ENCODE assay signal across 8 cellular contexts in genomic region chr12:76348079-76348901, GRCh38. TPM values are rescaled to one million over a fixed set of nuclear protein-coding genes. Genes with fewer than 3 reads are reported as not detected.
DNase-seq lines count a peak whose midpoint lies in the region; ATAC-seq and TF ChIP-seq lines count a peak whose summit lies in the region.

Gene BBS10, minus strand, starts transcription at chr12:76348415. Its CDS starts 57 bp downstream, at chr12:76348358.

- H3K36me3 Mint-ChIP-seq in activated B cell treated with CpG ODN at 0.5 μM for 24 hours (ENCODE audit: low read depth), result peaks cover 17% of the 10 kb centered on the region
- peaks cover 7% of the 10 kb centered on the region for H3K36me3 Mint-ChIP-seq in central memory CD8-positive, alpha-beta T cell (ENCODE audit: insufficient read depth)

- peak within 1 kb of the TSS; percentile 93 for H3K27ac Mint-ChIP-seq in activated B cell treated with CpG ODN at 0.5 μM for 24 hours
- peak within 1 kb of the TSS; percentile 86 for H3K27ac Mint-ChIP-seq in central memory CD8-positive, alpha-beta T cell (ENCODE audit: low read depth)

- H3K4me1 Mint-ChIP-seq in activated B cell treated with CpG ODN at 0.5 μM for 24 hours, result peaks cover 35% of the 10 kb centered on the region
- peaks cover 22% of the 10 kb centered on the region for H3K4me1 Mint-ChIP-seq in central memory CD8-positive, alpha-beta T cell

- peak within 1 kb of the TSS; percentile 95 for H3K4me3 Mint-ChIP-seq in activated B cell treated with CpG ODN at 0.5 μM for 24 hours
- peak within 1 kb of the TSS; percentile 89 for H3K4me3 Mint-ChIP-seq in central memory CD8-positive, alpha-beta T cell

- H3K9me3 Mint-ChIP-seq in activated B cell treated with CpG ODN at 0.5 μM for 24 hours, result no peaks in the 10 kb centered on the region
- H3K9me3 Mint-ChIP-seq in central memory CD8-positive, alpha-beta T cell, result no peaks in the 10 kb centered on the region

- ATAC-seq in GM18873 (IDR thresholded peaks at IDR 0.05; ENCODE audit: low FRiP score, unreplicated experiment), result peak; percentile 92
- peak; percentile 97 for ATAC-seq in HG03139 (IDR thresholded peaks at IDR 0.05; ENCODE audit: unreplicated experiment)
- peak; percentile 98 for ATAC-seq in activated B cell treated with CpG ODN at 0.5 μM for 24 hours (ENCODE audit: low read depth)
- ATAC-seq in central memory CD8-positive, alpha-beta T cell (replicated peaks; ENCODE audit: extremely low read depth, poor library complexity, severe bottlenecking), result peak; percentile 98

- DNase-seq in AG08396 (ENCODE audit: low spot score) (peak; percentile 90), NCI-H2196 treated with DMSO at 0.1 percent for 48 hours (lab: John Stamatoyannopoulos, UW; ENCODE audit: unreplicated experiment) (peak; percentile 95), activated B cell treated with CpG ODN at 0.5 μM for 24 hours (peak; percentile 81), islet precursor cell (peak; percentile 98)
- peak; percentile 74 to 75 for DNase-seq in central memory CD8-positive, alpha-beta T cell (ENCODE audit: low spot score in 2 of 2)
- DNase-seq in stimulated activated CD4-positive, alpha-beta T cell treated with anti-CD3 and anti-CD28 coated beads, Interleukin-12 subunit alpha, Interleukin-12 subunit beta, amount 100 ng/mL, for 48 hours (ENCODE audit: low read depth in 2 of 3, low spot score in 1 of 3), result peak; percentile 78 to 82 (median 80)

- CTCF ChIA-PET in activated B cell treated with CpG ODN at 0.5 μM for 24 hours (lab: Charles Lee), result interaction anchor here (0.9 to 3.3 kb wide), 6 partner anchors 190 to 837 kb away, joined by 3 to 15 read pairs (median 4); partner anchors contain the start of genes KRR1 and NAP1L1

- POLR2A ChIA-PET in activated B cell treated with CpG ODN at 0.5 μM for 24 hours (lab: Charles Lee), result interaction anchor here (0.6 to 2.3 kb wide), 22 partner anchors 9 to 957 kb away, joined by 3 to 26 read pairs (median 4); partner anchors contain the start of genes GLIPR1, GLIPR1L2, KRR1 and NAP1L1

- TF ChIP-seq CTCF in activated B cell treated with CpG ODN at 0.5 μM for 24 hours (IDR thresholded peaks at IDR 0.05), result no peak

- no peaks in the 10 kb centered on the region for H3K27me3 Mint-ChIP-seq in activated B cell treated with CpG ODN at 0.5 μM for 24 hours
- H3K27me3 Mint-ChIP-seq in central memory CD8-positive, alpha-beta T cell, result no peaks in the 10 kb centered on the region

- intact Hi-C loops in activated B cell treated with CpG ODN at 0.5 μM for 24 hours (cut with micrococcal nuclease), result loop anchor here (1.0 to 10.0 kb wide), 10 partner anchors 176 to 1016 kb away; partner anchors contain the start of genes CAPS2, E2F7, GLIPR1 and GLIPR1L1

RNA-seq across cellular contexts. Expression of gene BBS10, which starts in this region (rescaled TPM):
- 7.9 and 8.0 TPM in 2 replicates for total RNA-seq in activated B cell treated with CpG ODN at 0.5 μM for 24 hours

Comparison
In these comparisons a context has a peak if more than half of its experiments do, and no peak if none do; other contexts are left out.
1. Peak in every context shown above with its lines: DNase-seq and ATAC-seq.